Comparison of ENCODE assay signal across 15 cellular contexts in genomic region chr5:149447373-149448367, GRCh38.
A peak's percentile ranks its signal among the peaks of the same experiment; 100 is the strongest.
DNase-seq lines count a peak whose midpoint lies in the region; ATAC-seq and TF ChIP-seq lines count a peak whose summit lies in the region.
"Had no signal": no experiment of that assay in that cellular context is flagged by ENCODE, and none has a peak within 500 bp of the region (broad histone marks: within the 10 kb centered on the region; RNA-seq: fewer than 3 reads in every experiment).

No MANE protein-coding gene starts in this region.

- H3K36me3 ChIP-seq in GM23248 (ENCODE audit: low read depth) (no peaks in the 10 kb centered on the region), psoas muscle (ENCODE audit: insufficient read depth in 1 of 2, low read depth in 1 of 2) (no peaks in the 10 kb centered on the region)

- H3K27ac ChIP-seq in GM23248 (0 out of 2 replicates have a peak overlapping the region, but pooled peaks have one; percentile 24), psoas muscle (peak overlapping the region; percentile 49)

- 93 to 96% methylated on average over 12 of the region's 12 CpGs for WGBS in GM23248 (ENCODE audit: low coverage in 1 of 2, low lambda C conversion rate in 2 of 2, missing lambda C conversion rate in 2 of 2), 2 experiments
- 78 to 85% (median 82%) methylated on average over 12 of the region's 12 CpGs for WGBS in psoas muscle, 3 donors

- no peaks in the 10 kb centered on the region for H3K79me2 ChIP-seq in GM23248 (ENCODE audit: insufficient read depth)

- no peaks in the 10 kb centered on the region for H3K9me3 ChIP-seq in GM23248 (ENCODE audit: low read depth)
- H3K9me3 ChIP-seq in psoas muscle = no peaks in the 10 kb centered on the region

- in situ Hi-C loops in GM23248 (cut with MboI) = no loop called here

- DNase-seq in GM23248 (no peak), amniotic epithelial cell (ENCODE audit: low read depth) (peak; percentile 62), islet precursor cell (peak; percentile 50), psoas muscle (no peak), NCI-H446 treated with DMSO at 0.1 percent for 48 hours (lab: John Stamatoyannopoulos, UW) (no peak), hippocampal formation (lab: John Stamatoyannopoulos, UW) (no peak)
- no peak for DNase-seq in central memory CD4-positive, alpha-beta T cell
- DNase-seq: activated CD4-positive, alpha-beta T cell treated with anti-CD3 and anti-CD28 coated beads, Interleukin-2, amount 50 U/mL, for 48 hours; aorta; effector CD8-positive, alpha-beta T cell; glutamatergic neuron; NCI-H2029; occipital lobe; SHP77 treated with DMSO at 0.1 percent for 48 hours had no signal

- H3K4me3 ChIP-seq in GM23248 (no peak overlapping the region), psoas muscle (no peak overlapping the region)

- H3K9me2 ChIP-seq in GM23248 (ENCODE audit: insufficient read depth) = no peaks in the 10 kb centered on the region

- intact Hi-C loops in psoas muscle (cut with DNase I) = loop anchor here in 1 of 2 donors (5.0 kb wide), 1 partner anchor 40 kb away; no protein-coding TSS in a partner anchor

- H3K27me3 ChIP-seq in GM23248 (replicated peaks; ENCODE audit: insufficient read depth) (no peaks in the 10 kb centered on the region), psoas muscle (ENCODE audit: insufficient read depth in 3 of 3, low read length in 2 of 3) (no peaks in the 10 kb centered on the region)

- no peak overlapping the region for H3K4me2 ChIP-seq in GM23248 (ENCODE audit: unreplicated experiment)

- H4K20me1 ChIP-seq in GM23248 (ENCODE audit: insufficient read depth) = no peaks in the 10 kb centered on the region

- ATAC-seq in psoas muscle (no peak), GM21529 (IDR thresholded peaks at IDR 0.05; ENCODE audit: unreplicated experiment) (no peak)

- TF ChIP-seq CTCF in psoas muscle (IDR thresholded peaks at IDR 0.05) = no peak

- H3K4me1 ChIP-seq in GM23248 (ENCODE audit: insufficient read depth) (peaks cover 52% of the 10 kb centered on the region), psoas muscle (peaks cover 58% of the 10 kb centered on the region)

- no peak overlapping the region for H2AFZ ChIP-seq in GM23248

- H3K9ac ChIP-seq in GM23248 = no peak overlapping the region

- H3F3A ChIP-seq in GM23248 (ENCODE audit: insufficient read depth) = peaks cover 47% of the 10 kb centered on the region

Comparison
In these comparisons a context has a peak if more than half of its experiments do, and no peak if none do; other contexts are left out.
1. DNase-seq: peak in amniotic epithelial cell (single experiment) and islet precursor cell (single experiment); none in GM23248 (single experiment), psoas muscle (0 of 2), central memory CD4-positive, alpha-beta T cell (single experiment), NCI-H446 treated with DMSO at 0.1 percent for 48 hours (single experiment) and hippocampal formation (0 of 2).